ENCODE assay signal across 8 cellular contexts in the genomic region with DNA sequence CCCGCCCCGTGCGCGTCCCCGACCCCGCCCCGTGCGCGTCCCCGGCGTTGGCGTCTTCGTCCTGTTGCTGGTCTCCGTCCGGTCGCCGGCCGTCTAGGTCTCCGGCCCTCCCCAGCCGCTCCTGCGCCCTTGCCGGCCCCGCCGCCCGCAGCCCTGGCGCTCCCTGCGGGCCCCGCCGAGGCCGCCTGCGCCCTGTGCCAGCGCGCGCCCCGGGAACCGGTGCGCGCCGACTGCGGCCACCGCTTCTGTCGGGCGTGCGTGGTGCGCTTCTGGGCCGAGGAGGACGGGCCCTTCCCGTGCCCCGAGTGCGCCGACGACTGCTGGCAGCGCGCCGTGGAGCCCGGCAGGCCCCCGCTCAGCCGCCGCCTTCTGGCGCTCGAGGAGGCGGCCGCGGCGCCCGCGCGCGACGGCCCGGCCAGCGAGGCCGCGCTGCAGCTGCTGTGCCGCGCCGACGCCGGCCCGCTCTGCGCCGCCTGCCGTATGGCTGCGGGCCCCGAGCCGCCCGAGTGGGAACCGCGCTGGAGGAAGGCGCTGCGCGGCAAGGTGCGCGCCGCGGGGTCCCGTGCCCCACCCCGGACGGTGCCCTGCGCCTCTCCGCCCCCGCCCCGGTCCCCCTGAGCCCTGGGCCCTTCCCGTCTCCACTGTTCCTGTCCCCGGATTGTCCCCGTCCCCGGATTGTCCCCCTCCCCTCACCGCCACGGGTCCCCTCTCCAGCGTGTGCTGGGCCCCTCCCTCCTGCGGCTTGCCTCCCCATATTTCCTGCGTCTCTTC. TPM values are rescaled to one million over a fixed set of nuclear protein-coding genes. Genes with fewer than 3 reads are reported as not detected.
DNase-seq lines count a peak whose midpoint lies in the region; ATAC-seq and TF ChIP-seq lines count a peak whose summit lies in the region.

A gene (plus strand): TSS at position 47 of the 771 bp plus-strand sequence.

- TF ChIP-seq CTCF in choroid plexus epithelial cell (conservative IDR thresholded peaks at IDR 0.05; ENCODE audit: low read depth, low read length) (no peak), liver (IDR thresholded peaks at IDR 0.05; ENCODE audit: low read depth, low read length, missing input control) (no peak)

- TF ChIP-seq RAD21 in liver (IDR thresholded peaks at IDR 0.05), result no peak

- peak within 1 kb of the TSS; percentile 93 to 99 (median 98) for H3K27ac ChIP-seq in BLaER1 treated with 17β-estradiol and CSF1 and Interleukin-3, amounts not matched to agents 10 nM and 100 nM
- peak within 1 kb of the TSS; percentile 99 to 100 for H3K27ac ChIP-seq in liver (ENCODE audit: low read depth in 1 of 2, low read length in 2 of 2)

- H4K20me1 ChIP-seq in BLaER1 treated with 17β-estradiol and CSF1 and Interleukin-3, amounts not matched to agents 10 nM and 100 nM, result peaks cover 15 to 46% (median 33%) of the 10 kb centered on the region in 11 experiments; a peak in 20 of 22 replicates

- peak within 1 kb of the TSS; percentile 94 to 100 (median 97) for H3K4me2 ChIP-seq in BLaER1 treated with 17β-estradiol and CSF1 and Interleukin-3, amounts not matched to agents 10 nM and 100 nM

- peaks cover 33 to 39% (median 35%) of the 10 kb centered on the region in 11 experiments for H3K36me3 ChIP-seq in BLaER1 treated with 17β-estradiol and CSF1 and Interleukin-3, amounts not matched to agents 10 nM and 100 nM
- H3K36me3 ChIP-seq in liver (ENCODE audit: control insufficient read depth in 4 of 4, insufficient read depth in 3 of 4, low read depth in 1 of 4, low read length in 3 of 4), result peaks cover 0 to 9% (median 6%) of the 10 kb centered on the region in 4 donors

- H3K27me3 ChIP-seq in BLaER1 treated with 17β-estradiol and CSF1 and Interleukin-3, amounts not matched to agents 10 nM and 100 nM, result no peaks in the 10 kb centered on the region
- H3K27me3 ChIP-seq in liver (ENCODE audit: control insufficient read depth in 4 of 4, insufficient read depth in 4 of 4, low read length in 3 of 4), result no peaks in the 10 kb centered on the region

- peak; percentile 76 for ATAC-seq in HG03354 (IDR thresholded peaks at IDR 0.05; ENCODE audit: poor library complexity, severe bottlenecking, unreplicated experiment)

- peak within 1 kb of the TSS; percentile 90 to 96 (median 95) for H3K9ac ChIP-seq in BLaER1 treated with 17β-estradiol and CSF1 and Interleukin-3, amounts not matched to agents 10 nM and 100 nM
- H3K9ac ChIP-seq in liver (ENCODE audit: low read depth in 1 of 2, low read length in 2 of 2), result peak within 1 kb of the TSS; percentile 84 to 85

- under 1% methylated on average over 112 of the region's 112 CpGs for WGBS in liver

- peak; percentile 71 for DNase-seq in GM19240 (ENCODE audit: insufficient read length, low spot score)
- DNase-seq in T-helper 2 cell, result peak; percentile 66 to 78 (median 74)
- DNase-seq in choroid plexus epithelial cell (ENCODE audit: low read depth), result peak; percentile 29
- peak; percentile 46 to 81 (median 62) for DNase-seq in stimulated activated CD4-positive, alpha-beta T cell treated with anti-CD3 and anti-CD28 coated beads, TNF-alpha, amount 100 ng/mL, for 1 hour (ENCODE audit: low read depth in 3 of 3, low spot score in 1 of 3)
- no peak for DNase-seq in DMS114 treated with DMSO at 0.1 percent for 48 hours (lab: John Stamatoyannopoulos, UW; ENCODE audit: unreplicated experiment)

- H3K4me1 ChIP-seq in BLaER1 treated with 17β-estradiol and CSF1 and Interleukin-3, amounts not matched to agents 10 nM and 100 nM, result peaks cover 35 to 58% (median 45%) of the 10 kb centered on the region in 10 experiments
- peaks cover 9 to 25% (median 15%) of the 10 kb centered on the region in 4 donors for H3K4me1 ChIP-seq in liver (ENCODE audit: control insufficient read depth in 4 of 4, insufficient read depth in 4 of 4, low read length in 3 of 4)

- no peaks in the 10 kb centered on the region for H3K9me3 ChIP-seq in BLaER1 treated with 17β-estradiol and CSF1 and Interleukin-3, amounts not matched to agents 10 nM and 100 nM (replicated peaks in 1 of 11)
- no peaks in the 10 kb centered on the region for H3K9me3 ChIP-seq in liver (ENCODE audit: control insufficient read depth in 4 of 4, low read length in 3 of 4)

- H3K4me3 ChIP-seq in BLaER1 treated with 17β-estradiol and CSF1 and Interleukin-3, amounts not matched to agents 10 nM and 100 nM, result peak within 1 kb of the TSS; percentile 84 to 97 (median 91)
- H3K4me3 ChIP-seq in choroid plexus epithelial cell (ENCODE audit: low read depth, low read length), result peak within 1 kb of the TSS; percentile 89
- H3K4me3 ChIP-seq in liver (ENCODE audit: low read depth in 1 of 3, low read length in 3 of 3), result peak within 1 kb of the TSS; percentile 34 to 94 (median 77)

TF ChIP-seq in liver, 16 proteins besides CTCF, POLR2A, EP300 and RAD21:
- TF ChIP-seq, protein P1, sequence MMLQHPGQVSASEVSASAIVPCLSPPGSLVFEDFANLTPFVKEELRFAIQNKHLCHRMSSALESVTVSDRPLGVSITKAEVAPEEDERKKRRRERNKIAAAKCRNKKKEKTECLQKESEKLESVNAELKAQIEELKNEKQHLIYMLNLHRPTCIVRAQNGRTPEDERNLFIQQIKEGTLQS (IDR thresholded peaks at IDR 0.05), result no peak
- no peak for TF ChIP-seq GABPA (IDR thresholded peaks at IDR 0.05 in 1 of 2, conservative IDR thresholded peaks at IDR 0.05 in 1 of 2)
- TF ChIP-seq, protein P2, sequence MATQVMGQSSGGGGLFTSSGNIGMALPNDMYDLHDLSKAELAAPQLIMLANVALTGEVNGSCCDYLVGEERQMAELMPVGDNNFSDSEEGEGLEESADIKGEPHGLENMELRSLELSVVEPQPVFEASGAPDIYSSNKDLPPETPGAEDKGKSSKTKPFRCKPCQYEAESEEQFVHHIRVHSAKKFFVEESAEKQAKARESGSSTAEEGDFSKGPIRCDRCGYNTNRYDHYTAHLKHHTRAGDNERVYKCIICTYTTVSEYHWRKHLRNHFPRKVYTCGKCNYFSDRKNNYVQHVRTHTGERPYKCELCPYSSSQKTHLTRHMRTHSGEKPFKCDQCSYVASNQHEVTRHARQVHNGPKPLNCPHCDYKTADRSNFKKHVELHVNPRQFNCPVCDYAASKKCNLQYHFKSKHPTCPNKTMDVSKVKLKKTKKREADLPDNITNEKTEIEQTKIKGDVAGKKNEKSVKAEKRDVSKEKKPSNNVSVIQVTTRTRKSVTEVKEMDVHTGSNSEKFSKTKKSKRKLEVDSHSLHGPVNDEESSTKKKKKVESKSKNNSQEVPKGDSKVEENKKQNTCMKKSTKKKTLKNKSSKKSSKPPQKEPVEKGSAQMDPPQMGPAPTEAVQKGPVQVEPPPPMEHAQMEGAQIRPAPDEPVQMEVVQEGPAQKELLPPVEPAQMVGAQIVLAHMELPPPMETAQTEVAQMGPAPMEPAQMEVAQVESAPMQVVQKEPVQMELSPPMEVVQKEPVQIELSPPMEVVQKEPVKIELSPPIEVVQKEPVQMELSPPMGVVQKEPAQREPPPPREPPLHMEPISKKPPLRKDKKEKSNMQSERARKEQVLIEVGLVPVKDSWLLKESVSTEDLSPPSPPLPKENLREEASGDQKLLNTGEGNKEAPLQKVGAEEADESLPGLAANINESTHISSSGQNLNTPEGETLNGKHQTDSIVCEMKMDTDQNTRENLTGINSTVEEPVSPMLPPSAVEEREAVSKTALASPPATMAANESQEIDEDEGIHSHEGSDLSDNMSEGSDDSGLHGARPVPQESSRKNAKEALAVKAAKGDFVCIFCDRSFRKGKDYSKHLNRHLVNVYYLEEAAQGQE (IDR thresholded peaks at IDR 0.05), result no peak
- TF ChIP-seq NR2F2 (IDR thresholded peaks at IDR 0.05), result no peak
- no peak for TF ChIP-seq YY1 (IDR thresholded peaks at IDR 0.05)
- no peak for TF ChIP-seq HNF4A (conservative IDR thresholded peaks at IDR 0.05)
- TF ChIP-seq FOXA1 (IDR thresholded peaks at IDR 0.05), result no peak
- no peak for TF ChIP-seq FOXA2 (IDR thresholded peaks at IDR 0.05)
- TF ChIP-seq TAF1 (conservative IDR thresholded peaks at IDR 0.05), result no peak
- no peak for TF ChIP-seq SP1 (IDR thresholded peaks at IDR 0.05)
- TF ChIP-seq, protein P3, sequence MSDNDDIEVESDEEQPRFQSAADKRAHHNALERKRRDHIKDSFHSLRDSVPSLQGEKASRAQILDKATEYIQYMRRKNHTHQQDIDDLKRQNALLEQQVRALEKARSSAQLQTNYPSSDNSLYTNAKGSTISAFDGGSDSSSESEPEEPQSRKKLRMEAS (IDR thresholded peaks at IDR 0.05), result no peak
- TF ChIP-seq, protein P4, sequence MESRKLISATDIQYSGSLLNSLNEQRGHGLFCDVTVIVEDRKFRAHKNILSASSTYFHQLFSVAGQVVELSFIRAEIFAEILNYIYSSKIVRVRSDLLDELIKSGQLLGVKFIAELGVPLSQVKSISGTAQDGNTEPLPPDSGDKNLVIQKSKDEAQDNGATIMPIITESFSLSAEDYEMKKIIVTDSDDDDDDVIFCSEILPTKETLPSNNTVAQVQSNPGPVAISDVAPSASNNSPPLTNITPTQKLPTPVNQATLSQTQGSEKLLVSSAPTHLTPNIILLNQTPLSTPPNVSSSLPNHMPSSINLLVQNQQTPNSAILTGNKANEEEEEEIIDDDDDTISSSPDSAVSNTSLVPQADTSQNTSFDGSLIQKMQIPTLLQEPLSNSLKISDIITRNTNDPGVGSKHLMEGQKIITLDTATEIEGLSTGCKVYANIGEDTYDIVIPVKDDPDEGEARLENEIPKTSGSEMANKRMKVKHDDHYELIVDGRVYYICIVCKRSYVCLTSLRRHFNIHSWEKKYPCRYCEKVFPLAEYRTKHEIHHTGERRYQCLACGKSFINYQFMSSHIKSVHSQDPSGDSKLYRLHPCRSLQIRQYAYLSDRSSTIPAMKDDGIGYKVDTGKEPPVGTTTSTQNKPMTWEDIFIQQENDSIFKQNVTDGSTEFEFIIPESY (IDR thresholded peaks at IDR 0.05), result no peak
- no peak for TF ChIP-seq HNF4G (IDR thresholded peaks at IDR 0.05)
- no peak for TF ChIP-seq JUND (IDR thresholded peaks at IDR 0.05)
- no peak for TF ChIP-seq RXRA (IDR thresholded peaks at IDR 0.05)
- TF ChIP-seq EGR1 (IDR thresholded peaks at IDR 0.05; ENCODE audit: low read depth in 2 of 2), result no peak

RNA-seq across cellular contexts. Expression of the gene that starts here (rescaled TPM):
- total RNA-seq in liver, result 10 to 100 TPM; 18.7 to 20.4 TPM
- polyA plus RNA-seq in liver, result 10 to 100 TPM; 26.7 to 32.0 TPM
